ENCODE assay signal across 1 cellular context in the genomic region with DNA sequence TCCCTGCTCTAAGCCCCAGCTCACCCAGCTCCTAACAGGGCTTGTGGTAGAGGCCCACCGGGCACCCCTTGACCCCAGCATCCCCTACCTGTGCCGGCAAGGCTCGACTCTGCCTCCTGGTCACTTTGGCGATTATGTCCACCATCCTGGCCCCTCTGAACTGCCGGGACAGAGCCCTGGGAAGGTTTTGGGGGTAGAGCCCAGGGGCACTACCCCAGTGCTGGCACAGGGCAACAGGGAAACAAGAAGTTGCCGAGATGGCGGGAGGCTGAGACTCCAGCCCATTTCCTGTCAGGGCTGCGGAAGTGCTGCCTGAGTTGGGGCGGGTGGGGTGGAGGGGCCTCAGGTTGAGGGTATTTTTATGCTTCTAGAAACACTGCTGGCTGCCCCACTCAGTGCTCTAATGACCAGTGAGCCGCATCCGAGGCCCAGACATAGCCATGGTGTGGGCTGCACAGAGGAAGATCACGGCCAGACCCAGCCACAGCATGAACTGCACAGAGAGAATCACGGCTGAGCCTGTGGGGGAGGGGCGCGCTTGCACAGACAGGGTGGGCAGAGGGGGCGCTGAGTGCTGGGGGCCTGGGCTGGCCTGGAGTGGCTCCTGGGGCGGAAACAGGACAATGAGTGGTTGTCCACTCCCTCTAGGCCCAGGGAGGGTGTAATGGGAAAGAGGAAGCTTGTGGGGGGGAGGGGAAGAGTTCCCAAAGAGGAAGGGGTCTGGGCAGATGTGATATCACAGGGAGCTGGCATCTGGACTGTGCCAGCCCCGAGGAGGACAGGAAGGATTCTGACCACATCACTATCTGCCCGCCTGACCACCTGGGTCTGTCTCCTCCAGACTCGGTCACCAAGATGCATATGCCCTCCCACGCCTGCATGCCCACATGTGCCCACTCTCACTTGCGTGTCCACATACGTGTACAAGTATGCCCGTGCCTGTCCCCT.
TF ChIP-seq lines count a peak whose summit lies in the region.

No MANE protein-coding gene starts in this region.

TF ChIP-seq in GM12878, 131 proteins besides CTCF, POLR2A, EP300 and RAD21 (continued from another document and continues in another):
- TF ChIP-seq EGR1 (IDR thresholded peaks at IDR 0.05; ENCODE audit: borderline replicate concordance in 1 of 2, low read depth in 2 of 2, low read length in 2 of 2) (no peak), WRNIP1 (IDR thresholded peaks at IDR 0.05; ENCODE audit: borderline replicate concordance, low read depth, low read length) (no peak), HDAC6 (IDR thresholded peaks at IDR 0.05; ENCODE audit: unreplicated experiment) (no peak), PAX8 (IDR thresholded peaks at IDR 0.05) (no peak), STAT3 (IDR thresholded peaks at IDR 0.05; ENCODE audit: low read depth, low read length) (no peak), CHD4 (IDR thresholded peaks at IDR 0.05) (no peak), FOXM1 (IDR thresholded peaks at IDR 0.05; ENCODE audit: low read depth, low read length) (no peak), MTA3 (IDR thresholded peaks at IDR 0.05; ENCODE audit: borderline replicate concordance, low read length) (no peak), TARDBP (IDR thresholded peaks at IDR 0.05; ENCODE audit: borderline replicate concordance) (no peak), SUPT20H (IDR thresholded peaks at IDR 0.05; ENCODE audit: borderline replicate concordance, control insufficient read depth, low read depth, low read length) (no peak), ZNF384 (IDR thresholded peaks at IDR 0.05; ENCODE audit: borderline replicate concordance, low read depth, low read length) (no peak), SRF (IDR thresholded peaks at IDR 0.05; ENCODE audit: low read depth in 2 of 2, low read length in 2 of 2) (no peak), BHLHE40 (IDR thresholded peaks at IDR 0.05; ENCODE audit: borderline replicate concordance in 1 of 2, low read depth in 2 of 2, low read length in 1 of 2) (no peak; a peak in 1 of 4 replicates), ZZZ3 (IDR thresholded peaks at IDR 0.05; ENCODE audit: control insufficient read depth, insufficient read length, low read depth) (no peak), RELA (IDR thresholded peaks at IDR 0.05; ENCODE audit: borderline replicate concordance, partially characterized antibody) (no peak), RAD51 (IDR thresholded peaks at IDR 0.05) (no peak), TCF7 (IDR thresholded peaks at IDR 0.05; ENCODE audit: borderline replicate concordance) (no peak), CEBPB (IDR thresholded peaks at IDR 0.05; ENCODE audit: borderline replicate concordance in 1 of 2, low read depth in 2 of 2, low read length in 2 of 2) (no peak), RCOR1 (conservative IDR thresholded peaks at IDR 0.05; ENCODE audit: low read depth, low read length) (no peak), RUNX3 (IDR thresholded peaks at IDR 0.05; ENCODE audit: low read length) (no peak; the same call in 1 of the 2 replicates), SPI1 (IDR thresholded peaks at IDR 0.05; ENCODE audit: borderline replicate concordance, insufficient read depth, low read depth, low read length) (peak; percentile 64; the same call in 1 of the 2 replicates), CHD2 (IDR thresholded peaks at IDR 0.05; ENCODE audit: borderline replicate concordance, low read depth, low read length) (peak; percentile 47; the same call in 1 of the 2 replicates), HDGF (IDR thresholded peaks at IDR 0.05) (peak; percentile 76; the same call in 1 of the 2 replicates), EED (IDR thresholded peaks at IDR 0.05; ENCODE audit: low read depth) (peak; percentile 16; the same call in 1 of the 2 replicates), IKZF2 (IDR thresholded peaks at IDR 0.05) (peak in 1 of 2 experiments; percentile 24; a peak in 1 of 4 replicates), TBL1XR1 (IDR thresholded peaks at IDR 0.05; ENCODE audit: low read depth, low read length) (no peak), SREBF2 (IDR thresholded peaks at IDR 0.05; ENCODE audit: low read length) (no peak), SMAD1 (IDR thresholded peaks at IDR 0.05; ENCODE audit: low read depth, partially characterized antibody) (no peak), BRCA1 (IDR thresholded peaks at IDR 0.05; ENCODE audit: low read depth, low read length) (no peak), NFXL1 (IDR thresholded peaks at IDR 0.05; ENCODE audit: borderline replicate concordance) (no peak)
- TF ChIP-seq, protein P1, sequence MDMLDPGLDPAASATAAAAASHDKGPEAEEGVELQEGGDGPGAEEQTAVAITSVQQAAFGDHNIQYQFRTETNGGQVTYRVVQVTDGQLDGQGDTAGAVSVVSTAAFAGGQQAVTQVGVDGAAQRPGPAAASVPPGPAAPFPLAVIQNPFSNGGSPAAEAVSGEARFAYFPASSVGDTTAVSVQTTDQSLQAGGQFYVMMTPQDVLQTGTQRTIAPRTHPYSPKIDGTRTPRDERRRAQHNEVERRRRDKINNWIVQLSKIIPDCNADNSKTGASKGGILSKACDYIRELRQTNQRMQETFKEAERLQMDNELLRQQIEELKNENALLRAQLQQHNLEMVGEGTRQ (IDR thresholded peaks at IDR 0.05; ENCODE audit: borderline replicate concordance, low read depth, low read length) = no peak
- TF ChIP-seq, protein P2, sequence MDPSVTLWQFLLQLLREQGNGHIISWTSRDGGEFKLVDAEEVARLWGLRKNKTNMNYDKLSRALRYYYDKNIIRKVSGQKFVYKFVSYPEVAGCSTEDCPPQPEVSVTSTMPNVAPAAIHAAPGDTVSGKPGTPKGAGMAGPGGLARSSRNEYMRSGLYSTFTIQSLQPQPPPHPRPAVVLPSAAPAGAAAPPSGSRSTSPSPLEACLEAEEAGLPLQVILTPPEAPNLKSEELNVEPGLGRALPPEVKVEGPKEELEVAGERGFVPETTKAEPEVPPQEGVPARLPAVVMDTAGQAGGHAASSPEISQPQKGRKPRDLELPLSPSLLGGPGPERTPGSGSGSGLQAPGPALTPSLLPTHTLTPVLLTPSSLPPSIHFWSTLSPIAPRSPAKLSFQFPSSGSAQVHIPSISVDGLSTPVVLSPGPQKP (IDR thresholded peaks at IDR 0.05; ENCODE audit: low read depth, low read length) = no peak
- TF ChIP-seq, protein P3, sequence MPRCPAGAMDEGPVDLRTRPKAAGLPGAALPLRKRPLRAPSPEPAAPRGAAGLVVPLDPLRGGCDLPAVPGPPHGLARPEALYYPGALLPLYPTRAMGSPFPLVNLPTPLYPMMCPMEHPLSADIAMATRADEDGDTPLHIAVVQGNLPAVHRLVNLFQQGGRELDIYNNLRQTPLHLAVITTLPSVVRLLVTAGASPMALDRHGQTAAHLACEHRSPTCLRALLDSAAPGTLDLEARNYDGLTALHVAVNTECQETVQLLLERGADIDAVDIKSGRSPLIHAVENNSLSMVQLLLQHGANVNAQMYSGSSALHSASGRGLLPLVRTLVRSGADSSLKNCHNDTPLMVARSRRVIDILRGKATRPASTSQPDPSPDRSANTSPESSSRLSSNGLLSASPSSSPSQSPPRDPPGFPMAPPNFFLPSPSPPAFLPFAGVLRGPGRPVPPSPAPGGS (IDR thresholded peaks at IDR 0.05; ENCODE audit: borderline replicate concordance, insufficient read depth, low read depth, low read length, poor library complexity, severe bottlenecking) = no peak
- TF ChIP-seq, protein P4, sequence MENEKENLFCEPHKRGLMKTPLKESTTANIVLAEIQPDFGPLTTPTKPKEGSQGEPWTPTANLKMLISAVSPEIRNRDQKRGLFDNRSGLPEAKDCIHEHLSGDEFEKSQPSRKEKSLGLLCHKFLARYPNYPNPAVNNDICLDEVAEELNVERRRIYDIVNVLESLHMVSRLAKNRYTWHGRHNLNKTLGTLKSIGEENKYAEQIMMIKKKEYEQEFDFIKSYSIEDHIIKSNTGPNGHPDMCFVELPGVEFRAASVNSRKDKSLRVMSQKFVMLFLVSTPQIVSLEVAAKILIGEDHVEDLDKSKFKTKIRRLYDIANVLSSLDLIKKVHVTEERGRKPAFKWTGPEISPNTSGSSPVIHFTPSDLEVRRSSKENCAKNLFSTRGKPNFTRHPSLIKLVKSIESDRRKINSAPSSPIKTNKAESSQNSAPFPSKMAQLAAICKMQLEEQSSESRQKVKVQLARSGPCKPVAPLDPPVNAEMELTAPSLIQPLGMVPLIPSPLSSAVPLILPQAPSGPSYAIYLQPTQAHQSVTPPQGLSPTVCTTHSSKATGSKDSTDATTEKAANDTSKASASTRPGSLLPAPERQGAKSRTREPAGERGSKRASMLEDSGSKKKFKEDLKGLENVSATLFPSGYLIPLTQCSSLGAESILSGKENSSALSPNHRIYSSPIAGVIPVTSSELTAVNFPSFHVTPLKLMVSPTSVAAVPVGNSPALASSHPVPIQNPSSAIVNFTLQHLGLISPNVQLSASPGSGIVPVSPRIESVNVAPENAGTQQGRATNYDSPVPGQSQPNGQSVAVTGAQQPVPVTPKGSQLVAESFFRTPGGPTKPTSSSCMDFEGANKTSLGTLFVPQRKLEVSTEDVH (IDR thresholded peaks at IDR 0.05; ENCODE audit: low read depth, partially characterized antibody) = peak; percentile 51
- TF ChIP-seq, protein P5, sequence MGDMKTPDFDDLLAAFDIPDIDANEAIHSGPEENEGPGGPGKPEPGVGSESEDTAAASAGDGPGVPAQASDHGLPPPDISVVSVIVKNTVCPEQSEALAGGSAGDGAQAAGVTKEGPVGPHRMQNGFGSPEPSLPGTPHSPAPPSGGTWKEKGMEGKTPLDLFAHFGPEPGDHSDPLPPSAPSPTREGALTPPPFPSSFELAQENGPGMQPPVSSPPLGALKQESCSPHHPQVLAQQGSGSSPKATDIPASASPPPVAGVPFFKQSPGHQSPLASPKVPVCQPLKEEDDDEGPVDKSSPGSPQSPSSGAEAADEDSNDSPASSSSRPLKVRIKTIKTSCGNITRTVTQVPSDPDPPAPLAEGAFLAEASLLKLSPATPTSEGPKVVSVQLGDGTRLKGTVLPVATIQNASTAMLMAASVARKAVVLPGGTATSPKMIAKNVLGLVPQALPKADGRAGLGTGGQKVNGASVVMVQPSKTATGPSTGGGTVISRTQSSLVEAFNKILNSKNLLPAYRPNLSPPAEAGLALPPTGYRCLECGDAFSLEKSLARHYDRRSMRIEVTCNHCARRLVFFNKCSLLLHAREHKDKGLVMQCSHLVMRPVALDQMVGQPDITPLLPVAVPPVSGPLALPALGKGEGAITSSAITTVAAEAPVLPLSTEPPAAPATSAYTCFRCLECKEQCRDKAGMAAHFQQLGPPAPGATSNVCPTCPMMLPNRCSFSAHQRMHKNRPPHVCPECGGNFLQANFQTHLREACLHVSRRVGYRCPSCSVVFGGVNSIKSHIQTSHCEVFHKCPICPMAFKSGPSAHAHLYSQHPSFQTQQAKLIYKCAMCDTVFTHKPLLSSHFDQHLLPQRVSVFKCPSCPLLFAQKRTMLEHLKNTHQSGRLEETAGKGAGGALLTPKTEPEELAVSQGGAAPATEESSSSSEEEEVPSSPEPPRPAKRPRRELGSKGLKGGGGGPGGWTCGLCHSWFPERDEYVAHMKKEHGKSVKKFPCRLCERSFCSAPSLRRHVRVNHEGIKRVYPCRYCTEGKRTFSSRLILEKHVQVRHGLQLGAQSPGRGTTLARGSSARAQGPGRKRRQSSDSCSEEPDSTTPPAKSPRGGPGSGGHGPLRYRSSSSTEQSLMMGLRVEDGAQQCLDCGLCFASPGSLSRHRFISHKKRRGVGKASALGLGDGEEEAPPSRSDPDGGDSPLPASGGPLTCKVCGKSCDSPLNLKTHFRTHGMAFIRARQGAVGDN (IDR thresholded peaks at IDR 0.05) = no peak; the same call in none of the 2 replicates
- TF ChIP-seq, protein P6, sequence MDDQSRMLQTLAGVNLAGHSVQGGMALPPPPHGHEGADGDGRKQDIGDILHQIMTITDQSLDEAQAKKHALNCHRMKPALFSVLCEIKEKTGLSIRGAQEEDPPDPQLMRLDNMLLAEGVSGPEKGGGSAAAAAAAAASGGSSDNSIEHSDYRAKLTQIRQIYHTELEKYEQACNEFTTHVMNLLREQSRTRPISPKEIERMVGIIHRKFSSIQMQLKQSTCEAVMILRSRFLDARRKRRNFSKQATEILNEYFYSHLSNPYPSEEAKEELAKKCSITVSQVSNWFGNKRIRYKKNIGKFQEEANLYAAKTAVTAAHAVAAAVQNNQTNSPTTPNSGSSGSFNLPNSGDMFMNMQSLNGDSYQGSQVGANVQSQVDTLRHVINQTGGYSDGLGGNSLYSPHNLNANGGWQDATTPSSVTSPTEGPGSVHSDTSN (IDR thresholded peaks at IDR 0.05; ENCODE audit: insufficient replicate concordance, low read depth, low read length) = no peak
- TF ChIP-seq, protein P7, sequence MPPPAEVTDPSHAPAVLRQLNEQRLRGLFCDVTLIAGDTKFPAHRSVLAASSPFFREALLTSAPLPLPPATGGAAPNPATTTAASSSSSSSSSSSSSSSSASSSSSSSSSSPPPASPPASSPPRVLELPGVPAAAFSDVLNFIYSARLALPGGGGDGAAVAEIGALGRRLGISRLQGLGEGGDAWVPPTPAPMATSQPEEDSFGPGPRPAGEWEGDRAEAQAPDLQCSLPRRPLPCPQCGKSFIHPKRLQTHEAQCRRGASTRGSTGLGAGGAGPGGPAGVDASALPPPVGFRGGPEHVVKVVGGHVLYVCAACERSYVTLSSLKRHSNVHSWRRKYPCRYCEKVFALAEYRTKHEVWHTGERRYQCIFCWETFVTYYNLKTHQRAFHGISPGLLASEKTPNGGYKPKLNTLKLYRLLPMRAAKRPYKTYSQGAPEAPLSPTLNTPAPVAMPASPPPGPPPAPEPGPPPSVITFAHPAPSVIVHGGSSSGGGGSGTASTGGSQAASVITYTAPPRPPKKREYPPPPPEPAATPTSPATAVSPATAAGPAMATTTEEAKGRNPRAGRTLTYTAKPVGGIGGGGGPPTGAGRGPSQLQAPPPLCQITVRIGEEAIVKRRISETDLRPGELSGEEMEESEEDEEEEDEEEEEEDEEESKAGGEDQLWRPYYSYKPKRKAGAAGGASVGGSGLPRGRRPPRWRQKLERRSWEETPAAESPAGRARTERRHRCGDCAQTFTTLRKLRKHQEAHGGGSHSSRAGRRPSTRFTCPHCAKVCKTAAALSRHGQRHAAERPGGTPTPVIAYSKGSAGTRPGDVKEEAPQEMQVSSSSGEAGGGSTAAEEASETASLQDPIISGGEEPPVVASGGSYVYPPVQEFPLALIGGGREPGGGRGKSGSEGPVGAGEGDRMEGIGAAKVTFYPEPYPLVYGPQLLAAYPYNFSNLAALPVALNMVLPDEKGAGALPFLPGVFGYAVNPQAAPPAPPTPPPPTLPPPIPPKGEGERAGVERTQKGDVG (CRISPR knock-in tag; IDR thresholded peaks at IDR 0.05) = no peak
